17 cellular contexts compared by ENCODE assay signal in the genomic region with DNA sequence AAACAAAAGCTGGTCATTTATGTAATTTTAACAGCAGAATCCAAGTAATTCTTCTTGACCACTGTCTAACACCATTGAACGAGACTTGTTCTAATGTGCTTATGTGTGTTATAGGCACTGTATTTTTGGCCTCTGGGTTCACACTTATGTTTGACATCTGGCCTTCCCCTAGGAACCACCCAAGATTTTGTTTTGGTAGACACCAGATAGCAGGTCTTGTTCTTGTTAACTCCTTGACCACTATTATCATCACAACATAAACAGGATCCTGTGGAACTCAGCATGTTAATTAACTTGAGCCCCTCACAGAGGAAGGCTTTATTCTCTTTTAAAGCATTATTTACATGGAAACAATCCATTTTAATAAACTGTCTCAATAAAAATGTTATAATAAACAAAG.
A peak's percentile ranks its signal among the peaks of the same experiment; 100 is the strongest.
DNase-seq lines count a peak whose midpoint lies in the region; ATAC-seq, FAIRE-seq and TF ChIP-seq lines count a peak whose summit lies in the region.
"Had no signal": no experiment of that assay in that cellular context is flagged by ENCODE, and none has a peak within 500 bp of the region (broad histone marks: within the 10 kb centered on the region; RNA-seq: fewer than 3 reads in every experiment).

No MANE protein-coding gene starts in this region.

- H3K4me3 ChIP-seq in IMR-90 (ENCODE audit: insufficient read depth, low read depth, low read length) (no peak overlapping the region), mesendoderm (ENCODE audit: low read length) (no peak overlapping the region)
- H3K4me3 ChIP-seq: BLaER1, GM12878 had no signal

- no CpG with 5 or more reads among the region's 1 CpG for WGBS in IMR-90 (ENCODE audit: extremely low coverage in 2 of 2, insufficient read length in 1 of 2), 2 experiments
- no CpG with 5 or more reads among the region's 1 CpG for WGBS in mesendoderm (ENCODE audit: extremely low coverage, insufficient coverage, low lambda C conversion rate)

- H2AK9ac ChIP-seq in IMR-90 (replicated peaks; ENCODE audit: low read depth, low read length, poor library complexity), result no peak overlapping the region

- in situ Hi-C loops in IMR-90 (cut with MboI; ENCODE audit: low sequenced_read_pairs), result loop anchor here (25.0 kb wide), 2 partner anchors 382 to 557 kb away; no protein-coding TSS in a partner anchor

- POLR2A ChIA-PET in IMR-90 (lab: Charles Lee; ENCODE audit: unreplicated experiment), result no interaction called here

- no peaks in the 10 kb centered on the region for H3K9me1 ChIP-seq in IMR-90 (ENCODE audit: insufficient read depth, low read length)

- no peak for TF ChIP-seq POLR2A in IMR-90 (IDR thresholded peaks at IDR 0.05; ENCODE audit: low read depth, low read length)

- peak overlapping the region; percentile 17; the same call in 1 of the 2 replicates for H3K14ac ChIP-seq in IMR-90 (replicated peaks; ENCODE audit: low read depth, low read length)

- H3K27ac ChIP-seq in IMR-90 (ENCODE audit: insufficient read depth, low read length) (no peak overlapping the region), mesendoderm (ENCODE audit: low read depth, low read length) (no peak overlapping the region)
- H3K27ac ChIP-seq: BLaER1 had no signal

- no peak overlapping the region for H4K91ac ChIP-seq in IMR-90 (ENCODE audit: insufficient read depth, low read depth, low read length)

- H2BK20ac ChIP-seq in IMR-90 (ENCODE audit: low read depth, low read length), result peak overlapping the region; percentile 20; the same call in 1 of the 2 replicates

- no TSS peak for BruUV-seq in IMR-90 (replicated peaks; lab: Mats Ljungman, UMichigan)

- H4K20me1 ChIP-seq in IMR-90 (ENCODE audit: insufficient read depth, low read length), result no peaks in the 10 kb centered on the region
- H4K20me1 ChIP-seq: BLaER1 had no signal

- H3K79me2 ChIP-seq in mesendoderm (ENCODE audit: control insufficient read depth, insufficient read depth, low read length), result no peaks in the 10 kb centered on the region

- H3K9ac ChIP-seq in IMR-90 (ENCODE audit: low read depth, low read length), result no peak overlapping the region
- no peak overlapping the region for H3K9ac ChIP-seq in mesendoderm (ENCODE audit: low read length)
- H3K9ac ChIP-seq: BLaER1 had no signal

- no peak overlapping the region for H2AFZ ChIP-seq in IMR-90 (replicated peaks; ENCODE audit: low read length, poor library complexity)

- H3K4me1 ChIP-seq in IMR-90 (ENCODE audit: control insufficient read depth, insufficient read depth, low read length), result no peaks in the 10 kb centered on the region
- H3K4me1 ChIP-seq in mesendoderm (ENCODE audit: control insufficient read depth, low read depth, low read length), result no peaks in the 10 kb centered on the region
- H3K4me1 ChIP-seq: BLaER1, Caco-2 had no signal

- no peak overlapping the region for H3K4me2 ChIP-seq in IMR-90 (ENCODE audit: low read depth, low read length)
- H3K4me2 ChIP-seq in mesendoderm (ENCODE audit: low read length), result no peak overlapping the region
- H3K4me2 ChIP-seq: BLaER1 had no signal

- dilution Hi-C loops in IMR-90 (cut with HindIII; ENCODE audit: low sequenced_read_pairs, unreplicated experiment), result no loop called here

- ATAC-seq in IMR-90 (ENCODE audit: low read depth), result no peak
- ATAC-seq in HG03571 (IDR thresholded peaks at IDR 0.05; ENCODE audit: unreplicated experiment), result no peak
- ATAC-seq: GM12878, HepG2 had no signal

- no peak overlapping the region for H2BK5ac ChIP-seq in IMR-90 (ENCODE audit: low read depth, low read length, poor library complexity, severe bottlenecking)
- no peak overlapping the region for H2BK5ac ChIP-seq in mesendoderm (ENCODE audit: low read length)

- CTCF ChIA-PET in IMR-90 (lab: Yijun Ruan, JAX), result no interaction called here

- no peak overlapping the region; the same call in 1 of the 2 replicates for H2BK120ac ChIP-seq in IMR-90 (ENCODE audit: low read depth, low read length)
- no peak overlapping the region for H2BK120ac ChIP-seq in mesendoderm (ENCODE audit: low read depth, low read length)

- H3K36me3 ChIP-seq in IMR-90 (ENCODE audit: control insufficient read depth, insufficient read depth, low read length), result no peaks in the 10 kb centered on the region
- H3K36me3 ChIP-seq in mesendoderm (ENCODE audit: control insufficient read depth, insufficient read depth, low read length), result no peaks in the 10 kb centered on the region
- H3K36me3 ChIP-seq: BLaER1 had no signal

- H3K27me3 ChIP-seq in IMR-90 (ENCODE audit: control insufficient read depth, insufficient read depth, low read length) (no peaks in the 10 kb centered on the region), mesendoderm (ENCODE audit: insufficient read depth, low read length, poor library complexity) (no peaks in the 10 kb centered on the region)
- H3K27me3 ChIP-seq: BLaER1 had no signal

- H4K8ac ChIP-seq in IMR-90 (ENCODE audit: low read depth in 2 of 2, low read length in 2 of 2) (no peak overlapping the region), mesendoderm (ENCODE audit: low read depth, low read length) (no peak overlapping the region)

- FAIRE-seq in G401.6 (lab: Jason Lieb, UNC), result peak; percentile 97
- peak; percentile 62 for FAIRE-seq in endometrium (lab: Jason Lieb, UNC)
- FAIRE-seq: GM12878, GM18507, HepG2 had no signal

- TF ChIP-seq RAD21 in IMR-90 (IDR thresholded peaks at IDR 0.05; ENCODE audit: low read length), result no peak

- TF ChIP-seq CTCF in IMR-90 (conservative IDR thresholded peaks at IDR 0.05; ENCODE audit: low read depth, low read length), result no peak

- H2AK5ac ChIP-seq in IMR-90 (ENCODE audit: low read depth, low read length) (peak overlapping the region; percentile 58; the same call in 1 of the 2 replicates), mesendoderm (ENCODE audit: low read length) (no peak overlapping the region)

- DNase-seq in IMR-90, result no peak
- peak; percentile 63 for DNase-seq in mesendoderm
- no peak for DNase-seq in NCI-H446 treated with DMSO at 0.1 percent for 48 hours (lab: John Stamatoyannopoulos, UW)
- no peak for DNase-seq in OCI-M1 (lab: John Stamatoyannopoulos, UW)
- DNase-seq: 8988T; AML-193; Caco-2; CD8-positive, alpha-beta memory T cell; GOT3; H9 had no signal

- H3K56ac ChIP-seq in IMR-90 (ENCODE audit: extremely low read depth, insufficient read depth, low read length) (no peak overlapping the region), mesendoderm (ENCODE audit: low read length) (no peak overlapping the region)

- H2BK15ac ChIP-seq in IMR-90 (ENCODE audit: low read depth, low read length) (peak overlapping the region; percentile 95; the same call in 1 of the 3 replicates), mesendoderm (replicated peaks; ENCODE audit: low read depth) (no peak overlapping the region)

- H3K4ac ChIP-seq in IMR-90 (ENCODE audit: low read depth, low read length) (no peak overlapping the region), mesendoderm (ENCODE audit: low read depth, low read length) (no peak overlapping the region)

- intact Hi-C loops in IMR-90 (cut with micrococcal nuclease), result loop anchor here (10.0 kb wide), 1 partner anchor 374 kb away; no protein-coding TSS in a partner anchor

- peak overlapping the region; percentile 75; the same call in 1 of the 2 replicates for H3K18ac ChIP-seq in IMR-90 (ENCODE audit: low read depth, low read length)
- H3K18ac ChIP-seq in mesendoderm (ENCODE audit: low read length), result no peak overlapping the region

- H3K79me1 ChIP-seq in IMR-90 (ENCODE audit: low read depth in 1 of 2, low read length in 2 of 2) (no peaks in the 10 kb centered on the region), mesendoderm (ENCODE audit: low read length) (no peaks in the 10 kb centered on the region)

- H3K23ac ChIP-seq in IMR-90 (ENCODE audit: low read depth, low read length) (no peak overlapping the region), mesendoderm (ENCODE audit: low read length) (no peak overlapping the region)

- no peaks in the 10 kb centered on the region for H3K9me3 ChIP-seq in IMR-90 (ENCODE audit: control insufficient read depth, insufficient read depth, low read length)
- H3K9me3 ChIP-seq: BLaER1, Caco-2 had no signal

- H4K5ac ChIP-seq in IMR-90 (ENCODE audit: low read depth, low read length) (no peak overlapping the region), mesendoderm (ENCODE audit: low read length) (no peak overlapping the region)

TF ChIP-seq in IMR-90, 13 proteins besides CTCF, POLR2A, EP300 and RAD21:
- TF ChIP-seq MXI1 (IDR thresholded peaks at IDR 0.05; ENCODE audit: borderline replicate concordance, low read depth, low read length) (no peak), BHLHE40 (IDR thresholded peaks at IDR 0.05; ENCODE audit: low read depth, low read length) (no peak), NFE2L2 (IDR thresholded peaks at IDR 0.05; ENCODE audit: low read depth, low read length) (no peak), MAFK (IDR thresholded peaks at IDR 0.05; ENCODE audit: low read depth, low read length) (no peak), RFX5 (IDR thresholded peaks at IDR 0.05; ENCODE audit: low read depth, low read length) (no peak), CEBPB (IDR thresholded peaks at IDR 0.05; ENCODE audit: low read depth, low read length) (no peak), SMC3 (IDR thresholded peaks at IDR 0.05; ENCODE audit: low read depth, low read length) (no peak), CHD1 (IDR thresholded peaks at IDR 0.05; ENCODE audit: low read depth, low read length) (no peak), RCOR1 (IDR thresholded peaks at IDR 0.05; ENCODE audit: insufficient replicate concordance, low read length) (no peak), FOS (IDR thresholded peaks at IDR 0.05; ENCODE audit: low read depth, low read length) (no peak), MAZ (IDR thresholded peaks at IDR 0.05; ENCODE audit: borderline replicate concordance, low read depth, low read length) (no peak)
- TF ChIP-seq, protein P1, sequence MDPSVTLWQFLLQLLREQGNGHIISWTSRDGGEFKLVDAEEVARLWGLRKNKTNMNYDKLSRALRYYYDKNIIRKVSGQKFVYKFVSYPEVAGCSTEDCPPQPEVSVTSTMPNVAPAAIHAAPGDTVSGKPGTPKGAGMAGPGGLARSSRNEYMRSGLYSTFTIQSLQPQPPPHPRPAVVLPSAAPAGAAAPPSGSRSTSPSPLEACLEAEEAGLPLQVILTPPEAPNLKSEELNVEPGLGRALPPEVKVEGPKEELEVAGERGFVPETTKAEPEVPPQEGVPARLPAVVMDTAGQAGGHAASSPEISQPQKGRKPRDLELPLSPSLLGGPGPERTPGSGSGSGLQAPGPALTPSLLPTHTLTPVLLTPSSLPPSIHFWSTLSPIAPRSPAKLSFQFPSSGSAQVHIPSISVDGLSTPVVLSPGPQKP (IDR thresholded peaks at IDR 0.05; ENCODE audit: borderline replicate concordance, low read depth, low read length), result no peak
- TF ChIP-seq, protein P2, sequence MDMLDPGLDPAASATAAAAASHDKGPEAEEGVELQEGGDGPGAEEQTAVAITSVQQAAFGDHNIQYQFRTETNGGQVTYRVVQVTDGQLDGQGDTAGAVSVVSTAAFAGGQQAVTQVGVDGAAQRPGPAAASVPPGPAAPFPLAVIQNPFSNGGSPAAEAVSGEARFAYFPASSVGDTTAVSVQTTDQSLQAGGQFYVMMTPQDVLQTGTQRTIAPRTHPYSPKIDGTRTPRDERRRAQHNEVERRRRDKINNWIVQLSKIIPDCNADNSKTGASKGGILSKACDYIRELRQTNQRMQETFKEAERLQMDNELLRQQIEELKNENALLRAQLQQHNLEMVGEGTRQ (IDR thresholded peaks at IDR 0.05; ENCODE audit: low read depth, low read length), result no peak
